Comparison of ENCODE assay signal across 2 cellular contexts in genomic region chr19:18239303-18239702, GRCh38.
TF ChIP-seq lines count a peak whose summit lies in the region.

No MANE protein-coding gene starts in this region.

TF ChIP-seq in PFSK-1, 5 proteins besides CTCF, POLR2A, EP300 and RAD21:
- peak; percentile 96 for TF ChIP-seq REST (IDR thresholded peaks at IDR 0.05; ENCODE audit: insufficient read depth in 1 of 2, low read depth in 2 of 2, low read length in 2 of 2)
- TF ChIP-seq SIN3A (IDR thresholded peaks at IDR 0.05; ENCODE audit: borderline replicate concordance, insufficient read depth, low read length) = peak; percentile 76; the same call in 1 of the 2 replicates
- no peak for TF ChIP-seq FOXP2 (optimal IDR thresholded peaks at IDR 0.05; ENCODE audit: borderline replicate concordance, extremely low read depth, extremely low read length, insufficient read depth)
TF ChIP-seq in PFSK-1: peak in this region for 2.

TF ChIP-seq in liver, 16 proteins besides CTCF, POLR2A, EP300 and RAD21 (continued from another document):
- TF ChIP-seq ATF3 (IDR thresholded peaks at IDR 0.05) = no peak
